ENCODE assay signal across 29 cellular contexts in the genomic region with DNA sequence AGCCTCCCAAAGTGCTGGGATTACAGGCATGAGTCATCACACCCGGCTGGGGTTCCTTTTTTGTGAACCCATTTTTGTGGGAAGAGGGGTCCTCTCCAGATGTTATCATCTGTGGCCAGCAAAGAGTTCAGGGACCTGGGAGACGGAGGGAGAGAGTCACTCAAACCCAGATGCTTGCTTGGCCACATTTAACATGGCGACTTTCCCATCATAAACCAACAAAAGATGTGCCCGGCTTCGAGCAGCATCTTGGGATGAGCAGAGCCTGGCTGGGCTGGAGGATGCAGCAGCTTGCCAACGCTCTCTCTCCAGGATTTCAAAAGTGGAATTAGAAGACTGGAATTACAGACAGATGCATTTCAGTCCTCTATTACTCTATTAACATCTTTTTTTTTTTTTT. TPM values are rescaled to one million over a fixed set of nuclear protein-coding genes. Genes with fewer than 3 reads are reported as not detected.
"Had no signal": no experiment of that assay in that cellular context is flagged by ENCODE, and none has a peak within 500 bp of the region (broad histone marks: within the 10 kb centered on the region; RNA-seq: fewer than 3 reads in every experiment).

No MANE protein-coding gene starts in this region.

- H3K4me3 Mint-ChIP-seq: naive thymus-derived CD8-positive, alpha-beta T cell; nephron; neural crest cell; stimulated activated effector memory CD8-positive, alpha-beta T cell treated with anti-CD3 and anti-CD28 coated beads, Interleukin-12 subunit alpha, Interleukin-12 subunit beta, amount 100 ng/mL, for 72 hours; stimulated activated naive CD8-positive, alpha-beta T cell treated with anti-CD3 and anti-CD28 coated beads, Interleukin-15, Interleukin-2, amounts not matched to agents 100 ng/mL and 50 ng/mL, for 24 hours; type B pancreatic cell had no signal

- FAIRE-seq: keratinocyte, pancreas, small intestine had no signal

- ATAC-seq: left colon; left lung; lower lobe of right lung; naive thymus-derived CD8-positive, alpha-beta T cell; pancreas; right cardiac atrium had no signal

- H3K9me3 Mint-ChIP-seq: naive thymus-derived CD8-positive, alpha-beta T cell; nephron; stimulated activated effector memory CD8-positive, alpha-beta T cell treated with anti-CD3 and anti-CD28 coated beads, Interleukin-12 subunit alpha, Interleukin-12 subunit beta, amount 100 ng/mL, for 72 hours; stimulated activated naive CD8-positive, alpha-beta T cell treated with anti-CD3 and anti-CD28 coated beads, Interleukin-15, Interleukin-2, amounts not matched to agents 100 ng/mL and 50 ng/mL, for 24 hours; type B pancreatic cell had no signal

- H3K4me3 ChIP-seq: left lung, lower lobe of right lung, pancreas, prostate gland, sigmoid colon, spleen, suprapubic skin, tibial nerve, uterus had no signal

- H3K4me1 ChIP-seq: left lung, lower lobe of right lung, pancreas, prostate gland, sigmoid colon, spleen, suprapubic skin, tibial nerve, uterus had no signal

- H3K4me1 Mint-ChIP-seq: neural crest cell; stimulated activated effector memory CD8-positive, alpha-beta T cell treated with anti-CD3 and anti-CD28 coated beads, Interleukin-12 subunit alpha, Interleukin-12 subunit beta, amount 100 ng/mL, for 72 hours had no signal

- H3K9me3 ChIP-seq: left lung, lower lobe of right lung, pancreas, prostate gland, sigmoid colon, spleen, suprapubic skin, tibial nerve, uterus had no signal

- H3K27ac ChIP-seq: left lung, lower lobe of right lung, pancreas, prostate gland, sigmoid colon, spleen, suprapubic skin, tibial nerve, uterus had no signal

- H3K27me3 ChIP-seq: left lung, pancreas, sigmoid colon, suprapubic skin, tibial nerve, uterus had no signal

- H3K36me3 ChIP-seq: left lung, lower lobe of right lung, pancreas, prostate gland, sigmoid colon, spleen, suprapubic skin, tibial nerve, uterus had no signal

- H3K36me3 Mint-ChIP-seq: naive thymus-derived CD8-positive, alpha-beta T cell; stimulated activated effector memory CD8-positive, alpha-beta T cell treated with anti-CD3 and anti-CD28 coated beads, Interleukin-12 subunit alpha, Interleukin-12 subunit beta, amount 100 ng/mL, for 72 hours; type B pancreatic cell had no signal

- H3K27ac Mint-ChIP-seq: nephron; stimulated activated effector memory CD8-positive, alpha-beta T cell treated with anti-CD3 and anti-CD28 coated beads, Interleukin-12 subunit alpha, Interleukin-12 subunit beta, amount 100 ng/mL, for 72 hours; stimulated activated naive CD8-positive, alpha-beta T cell treated with anti-CD3 and anti-CD28 coated beads, Interleukin-15, Interleukin-2, amounts not matched to agents 100 ng/mL and 50 ng/mL, for 24 hours; type B pancreatic cell had no signal

- DNase-seq: kidney glomerular epithelial cell; left colon; left lung; lower lobe of right lung; mammary epithelial cell; mesenchymal stem cell; naive thymus-derived CD8-positive, alpha-beta T cell; nucleus accumbens; pancreas; posterior cingulate gyrus; retina; right cardiac atrium; sigmoid colon; small intestine; spleen; stimulated activated CD4-positive, alpha-beta T cell treated with anti-CD3 and anti-CD28 coated beads, Interleukin-4, amount 100 ng/mL, for 24 hours; stimulated activated naive CD4-positive, alpha-beta T cell; uterus had no signal

RNA-seq across cellular contexts. Expression of gene HABP2, which starts 19.1 kb away (rescaled TPM):
- total RNA-seq: left colon; mammary epithelial cell; naive thymus-derived CD8-positive, alpha-beta T cell; neural crest cell; osteoblast; sigmoid colon; spleen; subcutaneous adipose tissue; tibial nerve had no signal
- polyA plus RNA-seq: keratinocyte; mammary epithelial cell; naive thymus-derived CD8-positive, alpha-beta T cell; sigmoid colon; spleen had no signal
